ENCODE assay signal across 22 cellular contexts in genomic region chr11:2136952-2137201, GRCh38. TPM values are rescaled to one million over a fixed set of nuclear protein-coding genes. Genes with fewer than 3 reads are reported as not detected.
DNase-seq lines count a peak whose midpoint lies in the region; ATAC-seq and TF ChIP-seq lines count a peak whose summit lies in the region.
"Had no signal": no experiment of that assay in that cellular context is flagged by ENCODE, and none has a peak within 500 bp of the region (broad histone marks: within the 10 kb centered on the region; RNA-seq: fewer than 3 reads in every experiment).

No MANE protein-coding gene starts in this region.

- no peak overlapping the region for H2BK12ac ChIP-seq in trophoblast cell (ENCODE audit: low read length)

- CTCF ChIA-PET in Caco-2 (lab: Charles Lee): interaction anchor here (0.6 to 1.9 kb wide), 11 partner anchors 14 to 541 kb away, joined by 3 to 28 read pairs (median 4); no protein-coding TSS in a partner anchor

- H3K36me3 Mint-ChIP-seq in Caco-2 (ENCODE audit: insufficient read depth, unreplicated experiment): peaks cover 65% of the 10 kb centered on the region
- H3K36me3 Mint-ChIP-seq in T-helper 17 cell (ENCODE audit: low read depth): peaks cover 5% of the 10 kb centered on the region

- no peak for TF ChIP-seq CTCF in Caco-2 (IDR thresholded peaks at IDR 0.05; ENCODE audit: insufficient read depth in 1 of 2, low read depth in 1 of 2, low read length in 1 of 2, severe bottlenecking in 1 of 2, unreplicated experiment in 1 of 2)

- H2AFZ ChIP-seq in trophoblast cell (ENCODE audit: insufficient read depth, low read length, poor library complexity): no peak overlapping the region

- no TSS peak for BruUV-seq in Caco-2 (replicated peaks; lab: Mats Ljungman, UMichigan)

- H3K4me2 ChIP-seq in trophoblast cell (ENCODE audit: low read length): peak overlapping the region; percentile 62
- H3K4me2 ChIP-seq: BLaER1 had no signal

- intact Hi-C loops in Caco-2 (cut with micrococcal nuclease; ENCODE audit: unreplicated experiment) (no loop called here), right cardiac atrium (cut with DNase I) (loop anchor here in 1 of 4 donors (5.0 kb wide), 1 partner anchor 40 kb away; no protein-coding TSS in a partner anchor)

- no peaks in the 10 kb centered on the region for H3K9me3 Mint-ChIP-seq in Caco-2 (ENCODE audit: unreplicated experiment)
- H3K9me3 Mint-ChIP-seq: activated CD4-positive, alpha-beta T cell treated with anti-CD3 and anti-CD28 coated beads, Interleukin-2, amount 10 ng/mL, durations not matched to agents 24 days and 14 days; T-helper 1 cell treated with Interleukin-12 subunit alpha and Interleukin-12 subunit beta and Interleukin-4 antibody, amounts not matched to agents 30 μg/mL and 1 μg/mL, for 36 hours had no signal

- H2AK5ac ChIP-seq in trophoblast cell (ENCODE audit: low read length): no peak overlapping the region

- H3K18ac ChIP-seq in trophoblast cell (ENCODE audit: low read length): no peak overlapping the region

- no peak overlapping the region for H2BK5ac ChIP-seq in trophoblast cell (ENCODE audit: low read depth, low read length, poor library complexity)

- WGBS in right cardiac atrium: 37% methylated on average over 8 of the region's 8 CpGs
- WGBS in trophoblast cell (ENCODE audit: extremely low coverage, insufficient coverage, insufficient read length): no CpG with 5 or more reads among the region's 8 CpGs

- POLR2A ChIA-PET in Caco-2 (lab: Charles Lee): interaction anchor here (0.6 to 1.3 kb wide), 6 partner anchors 14 to 240 kb away, joined by 3 to 8 read pairs (median 5); partner anchors contain the start of gene CD81

- H3K4me1 ChIP-seq in Caco-2 (peaks cover 19% of the 10 kb centered on the region), right cardiac atrium (ENCODE audit: control insufficient read depth, insufficient read depth, low read length) (no peaks in the 10 kb centered on the region), trophoblast cell (ENCODE audit: control insufficient read depth in 1 of 2, insufficient read depth in 2 of 2, low read length in 2 of 2) (peaks cover 0 to 7% of the 10 kb centered on the region in 2 experiments)

- no peak overlapping the region for H4K8ac ChIP-seq in trophoblast cell (ENCODE audit: low read depth, low read length)

- H3K27ac Mint-ChIP-seq in Caco-2 (ENCODE audit: unreplicated experiment) (peak overlapping the region; percentile 30), T-helper 17 cell (no peak overlapping the region)
- H3K27ac Mint-ChIP-seq: activated CD4-positive, alpha-beta T cell treated with anti-CD3 and anti-CD28 coated beads, Interleukin-2, amount 10 ng/mL, durations not matched to agents 24 days and 14 days; T-helper 1 cell treated with Interleukin-12 subunit alpha and Interleukin-12 subunit beta and Interleukin-4 antibody, amounts not matched to agents 30 μg/mL and 1 μg/mL, for 36 hours had no signal

- H3K23ac ChIP-seq in trophoblast cell (ENCODE audit: low read length): no peak overlapping the region

- peaks cover 4% of the 10 kb centered on the region for H3K36me3 ChIP-seq in Caco-2 (ENCODE audit: control insufficient read depth, insufficient read depth, low read length)
- peaks cover 30 to 32% of the 10 kb centered on the region in 2 experiments for H3K36me3 ChIP-seq in trophoblast cell (ENCODE audit: control insufficient read depth in 1 of 2, insufficient read depth in 2 of 2, low read length in 2 of 2)
- H3K36me3 ChIP-seq: BLaER1, left lung had no signal

- H3K27me3 ChIP-seq in Caco-2 (replicated peaks; ENCODE audit: control insufficient read depth, insufficient read depth, low read length) (no peaks in the 10 kb centered on the region; the same call in 1 of the 2 replicates), right cardiac atrium (ENCODE audit: control insufficient read depth, insufficient read depth) (no peaks in the 10 kb centered on the region), trophoblast cell (ENCODE audit: insufficient read depth, low read length) (peaks cover 34% of the 10 kb centered on the region)

- H3K79me2 ChIP-seq in trophoblast cell (ENCODE audit: control insufficient read depth, insufficient read depth, low read length, poor library complexity): peaks cover 5% of the 10 kb centered on the region

- no peak overlapping the region for H4K91ac ChIP-seq in trophoblast cell (ENCODE audit: low read depth, low read length)

- no peak overlapping the region for H4K12ac ChIP-seq in trophoblast cell (ENCODE audit: low read depth, low read length)

- H3K9me3 ChIP-seq in Caco-2 (no peaks in the 10 kb centered on the region), T-helper 17 cell (ENCODE audit: control insufficient read depth, low read length, poor library complexity, severe bottlenecking) (no peaks in the 10 kb centered on the region), right cardiac atrium (ENCODE audit: control insufficient read depth, low read length) (no peaks in the 10 kb centered on the region), trophoblast cell (ENCODE audit: insufficient read depth, low read depth, low read length) (peaks cover 2% of the 10 kb centered on the region)
- H3K9me3 ChIP-seq: BLaER1, left lung had no signal

- H3K4me3 ChIP-seq in Caco-2 (ENCODE audit: low read depth, low read length): peak overlapping the region; percentile 78
- H3K4me3 ChIP-seq in right cardiac atrium (ENCODE audit: low read length): peak overlapping the region; percentile 34
- H3K4me3 ChIP-seq in trophoblast cell (ENCODE audit: low read depth, low read length): peak overlapping the region; percentile 66
- H3K4me3 ChIP-seq: BLaER1, left lung had no signal

- H3K27me3 Mint-ChIP-seq in Caco-2 (ENCODE audit: insufficient read depth, unreplicated experiment) (peaks cover 11% of the 10 kb centered on the region), T-helper 17 cell (peaks cover 48% of the 10 kb centered on the region)

- DNase-seq in Caco-2 (no peak), T-helper 17 cell (peak in 1 of 3 donors; percentile 5), right cardiac atrium (peak in 1 of 3 donors; percentile 41), trophoblast cell (no peak), AG08396 (ENCODE audit: low spot score) (no peak), NCI-H2227 treated with DMSO at 0.1 percent for 48 hours (lab: John Stamatoyannopoulos, UW) (no peak), NCI-H2171 treated with DMSO at 0.1 percent for 48 hours (lab: John Stamatoyannopoulos, UW) (no peak)
- DNase-seq: activated CD4-positive, alpha-beta T cell treated with anti-CD3 and anti-CD28 coated beads, Interleukin-2, amount 10 ng/mL, durations not matched to agents 24 days and 14 days; NCI-H1694 treated with DMSO at 0.1 percent for 48 hours; NCI-H526 treated with DMSO at 0.1 percent for 48 hours; stimulated activated CD4-positive, alpha-beta T cell treated with anti-CD3 and anti-CD28 coated beads, Interleukin-1b, Interleukin-23, amount 100 ng/mL, for 48 hours; stimulated activated CD8-positive, alpha-beta memory T cell treated with anti-CD3 and anti-CD28 coated beads, Interleukin-4, amount 100 ng/mL, for 48 hours had no signal

- H3K14ac ChIP-seq in trophoblast cell (ENCODE audit: low read length): peak overlapping the region; percentile 20

- H3K4me1 Mint-ChIP-seq in Caco-2 (ENCODE audit: low read depth, unreplicated experiment) (peaks cover 17% of the 10 kb centered on the region), T-helper 17 cell (peaks cover 6% of the 10 kb centered on the region)
- H3K4me1 Mint-ChIP-seq: activated CD4-positive, alpha-beta T cell treated with anti-CD3 and anti-CD28 coated beads, Interleukin-2, amount 10 ng/mL, durations not matched to agents 24 days and 14 days had no signal

- H3K4me3 Mint-ChIP-seq in Caco-2 (ENCODE audit: unreplicated experiment) (peak overlapping the region; percentile 84), T-helper 17 cell (peak overlapping the region; percentile 53)
- H3K4me3 Mint-ChIP-seq: activated CD4-positive, alpha-beta T cell treated with anti-CD3 and anti-CD28 coated beads, Interleukin-2, amount 10 ng/mL, durations not matched to agents 24 days and 14 days; T-helper 1 cell treated with Interleukin-12 subunit alpha and Interleukin-12 subunit beta and Interleukin-4 antibody, amounts not matched to agents 30 μg/mL and 1 μg/mL, for 36 hours had no signal

- H3K4ac ChIP-seq in trophoblast cell (ENCODE audit: low read depth, low read length): peak overlapping the region; percentile 36

- H3K79me1 ChIP-seq in trophoblast cell (ENCODE audit: low read length): peaks cover 10% of the 10 kb centered on the region

- ATAC-seq in T-helper 17 cell: no peak
- peak in 1 of 2 donors; percentile 12 for ATAC-seq in right cardiac atrium
- no peak for ATAC-seq in GM21723 (IDR thresholded peaks at IDR 0.05; ENCODE audit: unreplicated experiment)

- no peak overlapping the region for H2BK120ac ChIP-seq in trophoblast cell (ENCODE audit: insufficient read depth, low read length, poor library complexity)

- H3K9ac ChIP-seq in trophoblast cell (ENCODE audit: low read length): no peak overlapping the region
- H3K9ac ChIP-seq: BLaER1 had no signal

- H3K27ac ChIP-seq in right cardiac atrium (ENCODE audit: low read length) (no peak overlapping the region), trophoblast cell (ENCODE audit: low read depth, low read length) (no peak overlapping the region)
- H3K27ac ChIP-seq: BLaER1, left lung had no signal

RNA-seq across cellular contexts. Expression of gene IGF2, which starts 2.3 kb away (rescaled TPM):
- total RNA-seq in Caco-2 (2022): 1,375 and 1,397 TPM in 2 replicates
- under 1 TPM; 0.21 to 0.77 TPM for total RNA-seq in T-helper 17 cell
- total RNA-seq in right cardiac atrium: 10 to 100 TPM; 34.6 to 94.1 (median 47.0) TPM
- polyA plus RNA-seq in right cardiac atrium: 66.3 TPM
- 1,002 and 1,117 TPM in 2 replicates for polyA plus RNA-seq in trophoblast cell (2013)
- total RNA-seq: RPMI7951 had no signal

RNA-seq across cellular contexts. Expression of gene INS, which starts 24.1 kb away (rescaled TPM):
- total RNA-seq in Caco-2 (2022) (not detected in 2 replicates), T-helper 17 cell (not detected), right cardiac atrium (1 to 10 TPM in 1 of 4 donors, not detected in 3; 1.1 TPM)
- polyA plus RNA-seq in right cardiac atrium: not detected
- not detected in 2 replicates for polyA plus RNA-seq in trophoblast cell (2013)
- total RNA-seq: activated CD4-positive, alpha-beta T cell treated with anti-CD3 and anti-CD28 coated beads, Interleukin-2, amount 10 ng/mL, durations not matched to agents 24 days and 14 days; Daoy; glomerular endothelial cell; left lung; LHCN-M2; RPMI7951; urinary bladder had no signal

RNA-seq across cellular contexts. Expression of gene TH, which starts 34.7 kb away (rescaled TPM):
- not detected in 2 replicates for total RNA-seq in Caco-2 (2022)
- not detected for total RNA-seq in T-helper 17 cell
- total RNA-seq in right cardiac atrium: not detected
- not detected for polyA plus RNA-seq in right cardiac atrium
- polyA plus RNA-seq in trophoblast cell (2013): 0.03 TPM in 2 replicates
- total RNA-seq: activated CD4-positive, alpha-beta T cell treated with anti-CD3 and anti-CD28 coated beads, Interleukin-2, amount 10 ng/mL, durations not matched to agents 24 days and 14 days; Daoy; LHCN-M2 had no signal
- polyA plus RNA-seq: aorta had no signal

Comparison
In these comparisons a context has a peak if more than half of its experiments do, and no peak if none do; other contexts are left out.
1. RNA of gene IGF2, which starts 2.3 kb away (total RNA-seq): 1,375 to 1,397 TPM in Caco-2 and 34.6 to 94.1 TPM in right cardiac atrium; 0.21 to 0.77 TPM in T-helper 17 cell; every median in the first group is over 10 times any median in the second.
2. Peak in every context shown above with its lines, with median percentiles within 50 percentile points of each other: H3K4me3 ChIP-seq.